ENCODE assay signal across 12 cellular contexts in genomic region chr2:172404824-172405223, GRCh38. TPM values are rescaled to one million over a fixed set of nuclear protein-coding genes. Genes with fewer than 3 reads are reported as not detected.
A peak's percentile ranks its signal among the peaks of the same experiment; 100 is the strongest.
DNase-seq lines count a peak whose midpoint lies in the region; ATAC-seq and TF ChIP-seq lines count a peak whose summit lies in the region.
"Had no signal": no experiment of that assay in that cellular context is flagged by ENCODE, and none has a peak within 500 bp of the region (broad histone marks: within the 10 kb centered on the region; RNA-seq: fewer than 3 reads in every experiment).

No MANE protein-coding gene starts in this region.

- no peak overlapping the region for H4K8ac ChIP-seq in trophoblast cell (ENCODE audit: low read depth, low read length)

- ATAC-seq in GM18909 (IDR thresholded peaks at IDR 0.05; ENCODE audit: poor library complexity, unreplicated experiment) = no peak
- ATAC-seq in HG03457 (IDR thresholded peaks at IDR 0.05; ENCODE audit: unreplicated experiment) = no peak
- ATAC-seq in lower lobe of right lung = no peak

- H3K4me3 ChIP-seq in SK-N-MC (no peak overlapping the region; the same call in 1 of the 2 replicates), fibroblast of mammary gland (ENCODE audit: control insufficient read depth, low read depth, low read length) (no peak overlapping the region), trophoblast cell (ENCODE audit: low read depth, low read length) (no peak overlapping the region), esophagus squamous epithelium (no peak overlapping the region), lower lobe of right lung (no peak overlapping the region)

- H3K4me1 ChIP-seq in trophoblast cell (ENCODE audit: control insufficient read depth in 1 of 2, insufficient read depth in 2 of 2, low read length in 2 of 2) (peaks cover 0 to 4% of the 10 kb centered on the region in 2 experiments), esophagus squamous epithelium (peaks cover 8 to 68% (median 14%) of the 10 kb centered on the region in 3 donors), lower lobe of right lung (peaks cover 18% of the 10 kb centered on the region)
- H3K4me1 ChIP-seq: Caco-2 had no signal

- no peaks in the 10 kb centered on the region for H3K79me2 ChIP-seq in trophoblast cell (ENCODE audit: control insufficient read depth, insufficient read depth, low read length, poor library complexity)

- peak overlapping the region; percentile 33; the same call in 1 of the 2 replicates for H3K27ac ChIP-seq in SK-N-MC
- H3K27ac ChIP-seq in trophoblast cell (ENCODE audit: low read depth, low read length) = no peak overlapping the region
- H3K27ac ChIP-seq in esophagus squamous epithelium = peak overlapping the region in 2 of 4 donors; percentile 11 to 51
- no peak overlapping the region for H3K27ac ChIP-seq in lower lobe of right lung

- H2AFZ ChIP-seq in trophoblast cell (ENCODE audit: insufficient read depth, low read length, poor library complexity) = no peak overlapping the region

- H2BK5ac ChIP-seq in trophoblast cell (ENCODE audit: low read depth, low read length, poor library complexity) = no peak overlapping the region

- H3K4me2 ChIP-seq in trophoblast cell (ENCODE audit: low read length) = no peak overlapping the region

- H3K9ac ChIP-seq in SK-N-MC (ENCODE audit: insufficient read length) (no peak overlapping the region), trophoblast cell (ENCODE audit: low read length) (no peak overlapping the region)

- TF ChIP-seq POLR2A in esophagus squamous epithelium (IDR thresholded peaks at IDR 0.05) = no peak

- no peak overlapping the region for H3K23ac ChIP-seq in trophoblast cell (ENCODE audit: low read length)

- H3K4ac ChIP-seq in trophoblast cell (ENCODE audit: low read depth, low read length) = no peak overlapping the region

- TF ChIP-seq CTCF in fibroblast of mammary gland (conservative IDR thresholded peaks at IDR 0.05; ENCODE audit: control insufficient read depth, insufficient read depth, low read depth, low read length) (no peak), esophagus squamous epithelium (IDR thresholded peaks at IDR 0.05) (no peak), lower lobe of right lung (IDR thresholded peaks at IDR 0.05) (no peak)

- H4K12ac ChIP-seq in trophoblast cell (ENCODE audit: low read depth, low read length) = no peak overlapping the region

- no peak overlapping the region for H2BK120ac ChIP-seq in trophoblast cell (ENCODE audit: insufficient read depth, low read length, poor library complexity)

- no peak overlapping the region for H4K91ac ChIP-seq in trophoblast cell (ENCODE audit: low read depth, low read length)

- WGBS in trophoblast cell (ENCODE audit: extremely low coverage, insufficient coverage, insufficient read length) = no CpG with 5 or more reads among the region's 1 CpG
- 6 to 31% methylated on average over 1 of the region's 1 CpG for WGBS in esophagus squamous epithelium, 2 donors

- no peaks in the 10 kb centered on the region for H3K9me3 ChIP-seq in SK-N-MC (ENCODE audit: low read depth, low read length)
- H3K9me3 ChIP-seq in trophoblast cell (ENCODE audit: insufficient read depth, low read depth, low read length) = no peaks in the 10 kb centered on the region
- no peaks in the 10 kb centered on the region for H3K9me3 ChIP-seq in esophagus squamous epithelium
- H3K9me3 ChIP-seq in lower lobe of right lung = no peaks in the 10 kb centered on the region
- H3K9me3 ChIP-seq: Caco-2 had no signal

- no peak overlapping the region for H2BK12ac ChIP-seq in trophoblast cell (ENCODE audit: low read length)

- intact Hi-C loops in esophagus squamous epithelium (cut with DNase I) (no loop called here), lower lobe of right lung (cut with DNase I) (no loop called here)

- H3K27me3 ChIP-seq in trophoblast cell (ENCODE audit: insufficient read depth, low read length) (no peaks in the 10 kb centered on the region), esophagus squamous epithelium (no peaks in the 10 kb centered on the region), lower lobe of right lung (ENCODE audit: low read depth) (no peaks in the 10 kb centered on the region)

- H3K14ac ChIP-seq in trophoblast cell (ENCODE audit: low read length) = no peak overlapping the region

- H2AK5ac ChIP-seq in trophoblast cell (ENCODE audit: low read length) = no peak overlapping the region

- no peaks in the 10 kb centered on the region for H3K79me1 ChIP-seq in trophoblast cell (ENCODE audit: low read length)

- DNase-seq in GM04503 (ENCODE audit: low read depth) (peak; percentile 71), SK-N-MC (ENCODE audit: low read depth, low spot score) (no peak), fibroblast of mammary gland (ENCODE audit: low read depth) (peak; percentile 71), trophoblast cell (peak; percentile 42 to 64), esophagus squamous epithelium (lab: John Stamatoyannopoulos, UW) (no peak), lower lobe of right lung (no peak)
- DNase-seq: activated CD8-positive, alpha-beta memory T cell treated with anti-CD3 and anti-CD28 coated beads, Interleukin-2, amount 50 U/mL, for 4 hours; Caco-2; erythroblast; posterior cingulate gyrus had no signal

- H3K36me3 ChIP-seq in SK-N-MC (ENCODE audit: insufficient read depth, low read length) (no peaks in the 10 kb centered on the region), trophoblast cell (ENCODE audit: control insufficient read depth in 1 of 2, insufficient read depth in 2 of 2, low read length in 2 of 2) (no peaks in the 10 kb centered on the region), esophagus squamous epithelium (no peaks in the 10 kb centered on the region), lower lobe of right lung (no peaks in the 10 kb centered on the region)

- H3K18ac ChIP-seq in trophoblast cell (ENCODE audit: low read length) = no peak overlapping the region

RNA-seq across cellular contexts. Expression of gene ITGA6, which starts 22.6 kb away (rescaled TPM):
- polyA plus RNA-seq in trophoblast cell (2013) = 26.5 and 28.2 TPM in 2 replicates
- total RNA-seq in esophagus squamous epithelium = 100 to 1,000 TPM in 2 of 4 donors, 10 to 100 TPM in 2; 60.0 to 164 (median 105) TPM
- 70.4 TPM for total RNA-seq in lower lobe of right lung

Comparison
In these comparisons a context has a peak if more than half of its experiments do, and no peak if none do; other contexts are left out.
1. DNase-seq: peak in GM04503 (single experiment), fibroblast of mammary gland (single experiment) and trophoblast cell (2 of 2); none in SK-N-MC (single experiment), esophagus squamous epithelium (single experiment) and lower lobe of right lung (single experiment).